8 cellular contexts compared by ENCODE assay signal in genomic region chr17:48025040-48025903, GRCh38. TPM values are rescaled to one million over a fixed set of nuclear protein-coding genes. Genes with fewer than 3 reads are reported as not detected.
DNase-seq lines count a peak whose midpoint lies in the region; ATAC-seq and TF ChIP-seq lines count a peak whose summit lies in the region.

No MANE protein-coding gene starts in this region.

- peaks cover 3 to 48% (median 32%) of the 10 kb centered on the region in 3 donors for H3K4me1 ChIP-seq in gastroesophageal sphincter

- CTCF ChIA-PET in activated naive CD4-positive, alpha-beta T cell treated with anti-CD3 and anti-CD28 coated beads, Interleukin-2, amount 10 ng/mL, durations not matched to agents 7 days and 5 days (lab: Charles Lee), result interaction anchor here (0.6 to 3.8 kb wide), 21 partner anchors 8 to 593 kb away, joined by 3 to 115 read pairs (median 5); partner anchors contain the start of genes CBX1, HOXB5 and NFE2L1

- H3K27ac Mint-ChIP-seq in activated naive CD4-positive, alpha-beta T cell treated with anti-CD3 and anti-CD28 coated beads, Interleukin-2, amount 10 ng/mL, durations not matched to agents 7 days and 5 days, result peak overlapping the region; percentile 89

- TF ChIP-seq CTCF in gastroesophageal sphincter (IDR thresholded peaks at IDR 0.05), result peak; percentile 68 to 94 (median 86)

- no peaks in the 10 kb centered on the region for H3K9me3 ChIP-seq in gastroesophageal sphincter

- ATAC-seq in HG02588 (IDR thresholded peaks at IDR 0.05; ENCODE audit: unreplicated experiment) (peak; percentile 87), gastroesophageal sphincter (peak; percentile 90)

- peaks cover 81% of the 10 kb centered on the region for H3K27me3 Mint-ChIP-seq in activated naive CD4-positive, alpha-beta T cell treated with anti-CD3 and anti-CD28 coated beads, Interleukin-2, amount 10 ng/mL, durations not matched to agents 7 days and 5 days

- no peaks in the 10 kb centered on the region for H3K36me3 ChIP-seq in gastroesophageal sphincter

- peak overlapping the region in 3 of 4 donors; percentile 83 to 93 (median 90) for H3K27ac ChIP-seq in gastroesophageal sphincter
- peak overlapping the region; percentile 58 for H3K27ac ChIP-seq in substantia nigra (ENCODE audit: low read depth, low read length, poor library complexity, severe bottlenecking)

- H3K9me3 Mint-ChIP-seq in activated naive CD4-positive, alpha-beta T cell treated with anti-CD3 and anti-CD28 coated beads, Interleukin-2, amount 10 ng/mL, durations not matched to agents 7 days and 5 days, result no peaks in the 10 kb centered on the region

- peak overlapping the region; percentile 81 for H3K4me3 Mint-ChIP-seq in activated naive CD4-positive, alpha-beta T cell treated with anti-CD3 and anti-CD28 coated beads, Interleukin-2, amount 10 ng/mL, durations not matched to agents 7 days and 5 days

- H3K4me1 Mint-ChIP-seq in activated naive CD4-positive, alpha-beta T cell treated with anti-CD3 and anti-CD28 coated beads, Interleukin-2, amount 10 ng/mL, durations not matched to agents 7 days and 5 days, result peaks cover 42% of the 10 kb centered on the region

- H3K36me3 Mint-ChIP-seq in activated naive CD4-positive, alpha-beta T cell treated with anti-CD3 and anti-CD28 coated beads, Interleukin-2, amount 10 ng/mL, durations not matched to agents 7 days and 5 days, result no peaks in the 10 kb centered on the region

- peak in 1 of 2 donors; percentile 5 for TF ChIP-seq POLR2A in gastroesophageal sphincter (IDR thresholded peaks at IDR 0.05)

- peaks cover 13% of the 10 kb centered on the region for H3K27me3 ChIP-seq in gastroesophageal sphincter

- TF ChIP-seq EP300 in gastroesophageal sphincter (IDR thresholded peaks at IDR 0.05), result no peak

- WGBS in gastroesophageal sphincter (ENCODE audit: low coverage in 1 of 2), 2 donors, result 0% methylated on average over 9 to 29 of the region's 56 CpGs

- H3K4me3 ChIP-seq in gastroesophageal sphincter, result peak overlapping the region; percentile 24 to 57

- DNase-seq in GM04503 (ENCODE audit: low read depth) (peak; percentile 64), NCI-H1048 (lab: John Stamatoyannopoulos, UW) (peak; percentile 89), SK-N-DZ (ENCODE audit: low spot score) (peak; percentile 97), non-pigmented ciliary epithelial cell (ENCODE audit: low read depth) (peak; percentile 85), substantia nigra (lab: John Stamatoyannopoulos, UW) (peak; percentile 79 to 99 (median 96))
- DNase-seq in activated naive CD4-positive, alpha-beta T cell treated with anti-CD3 and anti-CD28 coated beads, Interleukin-2, amount 10 ng/mL, durations not matched to agents 7 days and 5 days, result peak; percentile 98

RNA-seq across cellular contexts. Expression of gene COPZ2, which starts 12.3 kb away (rescaled TPM):
- 1.1 and 1.6 TPM in 2 replicates for polyA plus RNA-seq in SK-N-DZ (2014; cell fraction: cytosol; rRNA removed)
- polyA plus RNA-seq in SK-N-DZ (2014; cell fraction: nucleus; rRNA removed), result 0.51 and 0.80 TPM in 2 replicates
- total RNA-seq in gastroesophageal sphincter, result 10 to 100 TPM; 40.6 to 75.5 (median 49.4) TPM

RNA-seq across cellular contexts. Expression of gene NFE2L1, which starts 22.9 kb away (rescaled TPM):
- polyA plus RNA-seq in SK-N-DZ (2014; cell fraction: cytosol; rRNA removed), result 48.3 and 57.6 TPM in 2 replicates
- 28.1 and 31.2 TPM in 2 replicates for polyA plus RNA-seq in SK-N-DZ (2014; cell fraction: nucleus; rRNA removed)
- 100 to 1,000 TPM; 166 to 289 (median 182) TPM for total RNA-seq in gastroesophageal sphincter

RNA-seq across cellular contexts. Expression of gene CDK5RAP3, which starts 54.4 kb away (rescaled TPM):
- polyA plus RNA-seq in SK-N-DZ (2014; cell fraction: cytosol; rRNA removed), result 136 and 154 TPM in 2 replicates
- polyA plus RNA-seq in SK-N-DZ (2014; cell fraction: nucleus; rRNA removed), result 1,883 and 2,737 TPM in 2 replicates
- 10 to 100 TPM; 43.8 to 98.8 (median 63.8) TPM for total RNA-seq in gastroesophageal sphincter

Comparison
In these comparisons a context has a peak if more than half of its experiments do, and no peak if none do; other contexts are left out.
1. Peak in every context shown above with its lines: DNase-seq, ATAC-seq, H3K4me3 ChIP-seq and H3K27ac ChIP-seq.